Comparison of ENCODE assay signal across 23 cellular contexts in genomic region chr4:87857789-87858188, GRCh38. TPM values are rescaled to one million over a fixed set of nuclear protein-coding genes. Genes with fewer than 3 reads are reported as not detected.
A peak's percentile ranks its signal among the peaks of the same experiment; 100 is the strongest.
DNase-seq lines count a peak whose midpoint lies in the region; ATAC-seq, FAIRE-seq and TF ChIP-seq lines count a peak whose summit lies in the region.
"Had no signal": no experiment of that assay in that cellular context is flagged by ENCODE, and none has a peak within 500 bp of the region (broad histone marks: within the 10 kb centered on the region; RNA-seq: fewer than 3 reads in every experiment).

No MANE protein-coding gene starts in this region.

- H3K4ac ChIP-seq in H1 (replicated peaks; ENCODE audit: insufficient read length, low read depth, low read length) (no peak overlapping the region), mesendoderm (ENCODE audit: low read depth, low read length) (no peak overlapping the region)

- H3K4me1 ChIP-seq in H1 (replicated peaks in 1 of 4; ENCODE audit: control insufficient read depth in 3 of 4, insufficient read depth in 4 of 4, low read length in 3 of 4) (peaks cover 0 to 11% (median 4%) of the 10 kb centered on the region in 4 experiments; a peak in 5 of 7 replicates), mesendoderm (ENCODE audit: control insufficient read depth, low read depth, low read length) (peaks cover 6% of the 10 kb centered on the region), heart left ventricle (peaks cover 0 to 22% (median 0%) of the 10 kb centered on the region in 12 donors)

- H3K79me1 ChIP-seq in H1 (ENCODE audit: low read depth, low read length) (no peaks in the 10 kb centered on the region), mesendoderm (ENCODE audit: low read length) (no peaks in the 10 kb centered on the region)

- H2BK12ac ChIP-seq in H1 (ENCODE audit: low read depth, low read length) = 0 out of 2 replicates have a peak overlapping the region, but pooled peaks have one; percentile 3

- H3K56ac ChIP-seq in H1 (replicated peaks; ENCODE audit: insufficient read length, low read depth, low read length) (no peak overlapping the region), mesendoderm (ENCODE audit: low read length) (peak overlapping the region; percentile 19)

- TF ChIP-seq CTCF in H1 (IDR thresholded peaks at IDR 0.05; ENCODE audit: control extremely low read depth in 1 of 3, insufficient read depth in 1 of 3, low read depth in 1 of 3, low read length in 3 of 3) = no peak
- no peak for TF ChIP-seq CTCF in heart left ventricle (IDR thresholded peaks at IDR 0.05)

- H3K27me3 ChIP-seq in H1 (replicated peaks in 1 of 4; ENCODE audit: control insufficient read depth in 3 of 4, extremely low read depth in 1 of 4, insufficient read depth in 3 of 4, low read length in 3 of 4) = no peaks in the 10 kb centered on the region
- H3K27me3 ChIP-seq in mesendoderm (ENCODE audit: insufficient read depth, low read length, poor library complexity) = no peaks in the 10 kb centered on the region
- H3K27me3 ChIP-seq in heart left ventricle = no peaks in the 10 kb centered on the region

- no peak for ATAC-seq in GM21381 (IDR thresholded peaks at IDR 0.05; ENCODE audit: unreplicated experiment)
- no peak for ATAC-seq in heart left ventricle
- ATAC-seq: GM12878 had no signal

- H3K18ac ChIP-seq in H1 (ENCODE audit: extremely low read depth, low read length) (no peak overlapping the region), mesendoderm (ENCODE audit: low read length) (no peak overlapping the region)

- no peak overlapping the region for H3K9ac ChIP-seq in H1 (replicated peaks in 1 of 4; ENCODE audit: extremely low read depth in 1 of 4, low read depth in 3 of 4, low read length in 3 of 4)
- H3K9ac ChIP-seq in mesendoderm (ENCODE audit: low read length) = no peak overlapping the region

- H2BK120ac ChIP-seq in H1 (replicated peaks; ENCODE audit: low read depth, low read length) (no peak overlapping the region), mesendoderm (ENCODE audit: low read depth, low read length) (no peak overlapping the region)

- H2BK15ac ChIP-seq in H1 (ENCODE audit: low read length) = no peak overlapping the region
- H2BK15ac ChIP-seq in mesendoderm (replicated peaks; ENCODE audit: low read depth) = no peak overlapping the region

- H2AFZ ChIP-seq in H1 (ENCODE audit: low read length) = no peak overlapping the region

- intact Hi-C loops in heart left ventricle (cut with DNase I) = loop anchor here in 7 of 10 donors (5.0 to 10.0 kb wide), 4 partner anchors 355 to 667 kb away; partner anchors contain the start of gene PYURF (in 1 of the 7)

- H3K14ac ChIP-seq in H1 (ENCODE audit: insufficient read length) = no peak overlapping the region

- TF ChIP-seq RAD21 in H1 (IDR thresholded peaks at IDR 0.05 in 1 of 2, conservative IDR thresholded peaks at IDR 0.05 in 1 of 2; ENCODE audit: low read depth in 2 of 2, low read length in 2 of 2) = no peak

- no peak for TF ChIP-seq EP300 in H1 (IDR thresholded peaks at IDR 0.05; ENCODE audit: borderline replicate concordance in 1 of 2, low read depth in 2 of 2, low read length in 2 of 2)

- H4K91ac ChIP-seq in H1 (replicated peaks; ENCODE audit: insufficient read length, low read length) = peak overlapping the region; percentile 20

- H2AK5ac ChIP-seq in H1 (ENCODE audit: low read depth, low read length) (peak overlapping the region; percentile 29; the same call in 1 of the 2 replicates), mesendoderm (ENCODE audit: low read length) (peak overlapping the region; percentile 24)

- H3K4me2 ChIP-seq in H1 (ENCODE audit: insufficient read depth in 1 of 2, low read depth in 2 of 2, low read length in 2 of 2) (no peak overlapping the region), mesendoderm (ENCODE audit: low read length) (no peak overlapping the region)

- peak overlapping the region; percentile 5; the same call in 1 of the 2 replicates for H2BK20ac ChIP-seq in H1 (ENCODE audit: low read length)

- H3K36me3 ChIP-seq in H1 (ENCODE audit: control insufficient read depth in 2 of 4, insufficient read depth in 4 of 4, low read length in 3 of 4) = no peaks in the 10 kb centered on the region; a peak in 1 of 8 replicates
- no peaks in the 10 kb centered on the region for H3K36me3 ChIP-seq in mesendoderm (ENCODE audit: control insufficient read depth, insufficient read depth, low read length)
- no peaks in the 10 kb centered on the region for H3K36me3 ChIP-seq in heart left ventricle

- CTCF ChIA-PET in H1 (lab: Charles Lee; ENCODE audit: partially characterized antibody) = interaction anchor here (0.5 to 1.5 kb wide), 7 partner anchors 9 to 330 kb away, joined by 3 to 6 read pairs (median 3); no protein-coding TSS in a partner anchor

- H4K8ac ChIP-seq in H1 (ENCODE audit: extremely low read depth, insufficient read depth, low read length) = no peak overlapping the region
- no peak overlapping the region for H4K8ac ChIP-seq in mesendoderm (ENCODE audit: low read depth, low read length)

- peak; percentile 38 for DNase-seq in amniotic epithelial cell (ENCODE audit: low read depth)
- DNase-seq in H1 (ENCODE audit: low read depth in 1 of 2, low spot score in 2 of 2) = no peak
- peak; percentile 75 for DNase-seq in mesendoderm
- DNase-seq in renal cortical epithelial cell (ENCODE audit: low read depth) = peak; percentile 60
- no peak for DNase-seq in middle frontal gyrus (ENCODE audit: extremely low spot score, low spot score)
- DNase-seq in heart left ventricle = no peak
- DNase-seq in DMS 273 (lab: John Stamatoyannopoulos, UW; ENCODE audit: unreplicated experiment) = no peak
- DNase-seq: C1 segment of cervical spinal cord; CD4-positive, alpha-beta memory T cell; COR-L47; DMS 273 treated with DMSO at 0.1 percent for 48 hours; DMS79; EL; GDM1; H9; HFFc6 had no signal

- H3K23ac ChIP-seq in H1 (ENCODE audit: insufficient read length) (no peak overlapping the region), mesendoderm (ENCODE audit: low read length) (no peak overlapping the region)

- H3K79me2 ChIP-seq in H1 (ENCODE audit: control insufficient read depth in 1 of 2, insufficient read depth in 2 of 2, low read length in 2 of 2) (peaks cover 0 to 11% of the 10 kb centered on the region in 2 experiments; a peak in 2 of 4 replicates), mesendoderm (ENCODE audit: control insufficient read depth, insufficient read depth, low read length) (no peaks in the 10 kb centered on the region)

- POLR2A ChIA-PET in H1 (lab: Charles Lee; ENCODE audit: partially characterized antibody) = interaction anchor here (1.5 to 19.5 kb wide), 4 partner anchors 9 to 72 kb away, joined by 3 to 369 read pairs (median 6); no protein-coding TSS in a partner anchor

- H3K9me3 ChIP-seq in H1 (ENCODE audit: insufficient read depth in 2 of 2, low read depth in 1 of 2, low read length in 1 of 2) (no peaks in the 10 kb centered on the region), heart left ventricle (no peaks in the 10 kb centered on the region)

- H3K23me2 ChIP-seq in H1 (ENCODE audit: low read depth, low read length) = no peaks in the 10 kb centered on the region

- H3K27ac ChIP-seq in H1 (ENCODE audit: low read depth, low read length) (no peak overlapping the region), mesendoderm (ENCODE audit: low read depth, low read length) (no peak overlapping the region), heart left ventricle (no peak overlapping the region)

- H3K4me3 ChIP-seq in H1 (ENCODE audit: extremely low read depth in 1 of 4, insufficient read depth in 2 of 4, low read depth in 3 of 4, low read length in 4 of 4) (no peak overlapping the region), mesendoderm (ENCODE audit: low read length) (no peak overlapping the region), heart left ventricle (no peak overlapping the region)
- H3K4me3 ChIP-seq: GM12878 had no signal

- 64% methylated on average over 5 of the region's 5 CpGs; no CpG with 5 or more reads in 1 of the 2 experiments for WGBS in H1 (ENCODE audit: extremely low coverage in 1 of 2, insufficient coverage in 1 of 2, insufficient read length in 1 of 2, insufficient replicate concordance in 2 of 2, low coverage in 1 of 2, low lambda C conversion rate in 2 of 2, missing lambda C conversion rate in 1 of 2), 2 experiments
- WGBS in mesendoderm (ENCODE audit: extremely low coverage, insufficient coverage, low lambda C conversion rate) = no CpG with 5 or more reads among the region's 5 CpGs
- WGBS in heart left ventricle, 4 donors = 60 to 90% (median 63%) methylated on average over 5 of the region's 5 CpGs

- TF ChIP-seq POLR2A in H1 (IDR thresholded peaks at IDR 0.05; ENCODE audit: control extremely low read depth in 1 of 2, low read depth in 2 of 2, low read length in 2 of 2) (no peak), heart left ventricle (IDR thresholded peaks at IDR 0.05) (no peak)

- peak; percentile 24 for FAIRE-seq in H1 (lab: Jason Lieb, UNC)
- FAIRE-seq: GM12878, GM19239 had no signal

- H4K20me1 ChIP-seq in H1 (replicated peaks in 1 of 2; ENCODE audit: control insufficient read depth in 1 of 2, insufficient read depth in 2 of 2, low read length in 2 of 2) = no peaks in the 10 kb centered on the region

- H2BK5ac ChIP-seq in H1 (ENCODE audit: low read depth, low read length) = no peak overlapping the region
- H2BK5ac ChIP-seq in mesendoderm (ENCODE audit: low read length) = no peak overlapping the region

- no peak overlapping the region for H4K5ac ChIP-seq in H1 (ENCODE audit: insufficient read length, low read depth, low read length)
- no peak overlapping the region for H4K5ac ChIP-seq in mesendoderm (ENCODE audit: low read length)

RNA-seq across cellular contexts. Expression of gene MEPE, which starts 25.0 kb away (rescaled TPM):
- not detected in 2 replicates for total RNA-seq in H1 (2021; fragmentation: NEBNext Ultra II Directional; extraction: Animal tissue kit (Norgen Biotek cat#: 25700))
- polyA plus RNA-seq in H1 (2011; rRNA removed) (not detected in 2 replicates), heart left ventricle (not detected)
- not detected for polyA plus RNA-seq in H1 (2011; cell fraction: cytosol; rRNA removed)
- polyA plus RNA-seq in H1 (2011; cell fraction: nucleus; rRNA removed) = not detected
- not detected in 4 replicates for polyA plus RNA-seq in H1 (2012, experiment 1 of 2)
- not detected for polyA plus RNA-seq in H1 (2012, experiment 2 of 2)
- polyA plus RNA-seq in H1 (2013, experiment 1 of 2) = not detected
- polyA plus RNA-seq in H1 (2013, experiment 2 of 2) = 0.02 TPM
- polyA minus RNA-seq in H1 (2011; rRNA and poly(A)+ RNA removed) = not detected in 2 replicates
- polyA minus RNA-seq in H1 (2011; cell fraction: cytosol; rRNA and poly(A)+ RNA removed) = not detected
- not detected for polyA minus RNA-seq in H1 (2011; cell fraction: nucleus; rRNA and poly(A)+ RNA removed)
- 0.29 TPM for polyA plus RNA-seq in mesendoderm (2013, experiment 1 of 2)
- 0.25 TPM for polyA plus RNA-seq in mesendoderm (2013, experiment 2 of 2)
- total RNA-seq in renal cortical epithelial cell (not detected in 2 replicates), heart left ventricle (not detected)
- total RNA-seq: A172; A673; CD4-positive, alpha-beta memory T cell; GM12878; H4; H9; HFFc6 had no signal
- polyA plus RNA-seq: BJ; CD4-positive, alpha-beta memory T cell; GM12878 had no signal

RNA-seq across cellular contexts. Expression of gene IBSP, which starts 58.4 kb away (rescaled TPM):
- total RNA-seq in H1 (2021; fragmentation: NEBNext Ultra II Directional; extraction: Animal tissue kit (Norgen Biotek cat#: 25700)) = 0.21 TPM in 1 of 2 replicates, not detected in the other
- polyA plus RNA-seq in H1 (2011; rRNA removed) (not detected in 2 replicates), heart left ventricle (not detected)
- not detected for polyA plus RNA-seq in H1 (2011; cell fraction: cytosol; rRNA removed)
- not detected for polyA plus RNA-seq in H1 (2011; cell fraction: nucleus; rRNA removed)
- polyA plus RNA-seq in H1 (2012, experiment 1 of 2) = not detected in 4 replicates
- not detected for polyA plus RNA-seq in H1 (2012, experiment 2 of 2)
- not detected for polyA plus RNA-seq in H1 (2013, experiment 1 of 2)
- not detected for polyA plus RNA-seq in H1 (2013, experiment 2 of 2)
- not detected in 2 replicates for polyA minus RNA-seq in H1 (2011; rRNA and poly(A)+ RNA removed)
- polyA minus RNA-seq in H1 (2011; cell fraction: cytosol; rRNA and poly(A)+ RNA removed) = not detected
- not detected for polyA minus RNA-seq in H1 (2011; cell fraction: nucleus; rRNA and poly(A)+ RNA removed)
- polyA plus RNA-seq in mesendoderm (2013, experiment 1 of 2) = not detected
- not detected for polyA plus RNA-seq in mesendoderm (2013, experiment 2 of 2)
- total RNA-seq in renal cortical epithelial cell (not detected in 2 replicates), heart left ventricle (under 1 TPM in 2 of 9 donors, not detected in 7; 0.19 to 0.50 TPM)
- total RNA-seq: A172; A673; CD4-positive, alpha-beta memory T cell; GM12878; H4; H9; HFFc6 had no signal
- polyA plus RNA-seq: BJ; CD4-positive, alpha-beta memory T cell; GM12878 had no signal

Comparison
In these comparisons a context has a peak if more than half of its experiments do, and no peak if none do; other contexts are left out.
1. DNase-seq: peak in amniotic epithelial cell (single experiment), mesendoderm (single experiment) and renal cortical epithelial cell (single experiment); none in H1 (0 of 2), middle frontal gyrus (single experiment), heart left ventricle (0 of 5) and DMS 273 (single experiment).